In the genomic region with DNA sequence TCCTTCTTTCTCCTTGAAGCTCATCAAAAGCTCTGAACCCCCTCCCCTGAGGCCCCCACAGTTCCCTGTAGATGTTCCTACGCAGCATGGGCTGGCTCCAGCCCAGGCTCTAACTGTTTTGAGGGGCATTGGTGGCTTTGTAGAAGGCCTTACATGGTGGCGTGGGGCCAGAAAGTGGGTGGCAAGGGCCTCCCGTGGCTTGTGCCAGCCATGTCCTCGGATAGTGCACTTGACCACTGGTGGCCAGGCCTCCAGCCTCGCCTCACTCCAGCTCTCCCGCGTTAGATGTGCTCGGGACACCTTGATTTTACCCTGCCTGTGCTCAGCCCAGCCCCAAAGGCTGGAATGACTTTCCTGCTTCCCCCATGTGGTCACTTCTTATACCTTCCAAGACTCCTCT, we compare ENCODE assay signal across 27 cellular contexts.
"Had no signal": no experiment of that assay in that cellular context is flagged by ENCODE, and none has a peak within 500 bp of the region (broad histone marks: within the 10 kb centered on the region; RNA-seq: fewer than 3 reads in every experiment).

No MANE protein-coding gene starts in this region.

- H3K9me3 ChIP-seq: breast epithelium, left lung, thyroid gland had no signal

- H3K36me3 Mint-ChIP-seq: activated naive CD4-positive, alpha-beta T cell treated with anti-CD3 and anti-CD28 coated beads, Interleukin-2, amount 50 U/mL, for 72 hours; mesothelial cell of epicardium; naive thymus-derived CD4-positive, alpha-beta T cell; stimulated activated memory B cell treated with anti-CD40 and anti-IgM and Interleukin-4, amounts not matched to agents 10 μg/mL and 1 μg/mL and 100 μg/mL, for 72 hours had no signal

- H3K27ac ChIP-seq: breast epithelium, epithelial cell of prostate, left lung, parathyroid adenoma, thyroid gland had no signal

- H3K4me1 ChIP-seq: breast epithelium, left lung, parathyroid adenoma, thyroid gland had no signal

- H2AFZ ChIP-seq: parathyroid adenoma had no signal

- H3K27ac Mint-ChIP-seq: activated B cell treated with CpG ODN at 0.5 μM for 24 hours; activated naive CD4-positive, alpha-beta T cell treated with anti-CD3 and anti-CD28 coated beads, Interleukin-2, amount 50 U/mL, for 72 hours; activated T-cell treated with anti-CD3 and anti-CD28 coated beads, Interleukin-2, amount 50 U/mL, for 72 hours; mesothelial cell of epicardium; naive thymus-derived CD4-positive, alpha-beta T cell; stimulated activated memory B cell treated with anti-CD40 and anti-IgM and Interleukin-4, amounts not matched to agents 10 μg/mL and 1 μg/mL and 100 μg/mL, for 72 hours; T-helper 2 cell treated with Interferon-gamma antibody and Interleukin-4, amounts not matched to agents 5 μg/mL and 100 μg/mL, for 36 hours had no signal

- H3K36me3 ChIP-seq: breast epithelium, left lung, thyroid gland had no signal

- H3K27me3 Mint-ChIP-seq: activated B cell treated with CpG ODN at 0.5 μM for 24 hours; stimulated activated naive CD8-positive, alpha-beta T cell treated with anti-CD3 and anti-CD28 coated beads, Interleukin-15, amount 100 ng/mL, for 72 hours had no signal

- H3K4me3 Mint-ChIP-seq: activated B cell treated with CpG ODN at 0.5 μM for 24 hours; activated T-cell treated with anti-CD3 and anti-CD28 coated beads, Interleukin-2, amount 50 U/mL, for 72 hours; central memory CD8-positive, alpha-beta T cell; mesothelial cell of epicardium; naive thymus-derived CD4-positive, alpha-beta T cell; stimulated activated memory B cell treated with anti-CD40 and anti-IgM and Interleukin-4, amounts not matched to agents 10 μg/mL and 1 μg/mL and 100 μg/mL, for 72 hours; stimulated activated naive CD8-positive, alpha-beta T cell treated with anti-CD3 and anti-CD28 coated beads, Interleukin-15, amount 100 ng/mL, for 72 hours; T-helper 2 cell treated with Interferon-gamma antibody and Interleukin-4, amounts not matched to agents 5 μg/mL and 100 μg/mL, for 36 hours had no signal

- H3K9me3 Mint-ChIP-seq: activated B cell treated with CpG ODN at 0.5 μM for 24 hours; activated naive CD4-positive, alpha-beta T cell treated with anti-CD3 and anti-CD28 coated beads, Interleukin-2, amount 50 U/mL, for 72 hours; activated T-cell treated with anti-CD3 and anti-CD28 coated beads, Interleukin-2, amount 50 U/mL, for 72 hours; central memory CD8-positive, alpha-beta T cell; mesothelial cell of epicardium; stimulated activated memory B cell treated with anti-CD40 and anti-IgM and Interleukin-4, amounts not matched to agents 10 μg/mL and 1 μg/mL and 100 μg/mL, for 72 hours; stimulated activated naive CD8-positive, alpha-beta T cell treated with anti-CD3 and anti-CD28 coated beads, Interleukin-15, amount 100 ng/mL, for 72 hours; T-helper 2 cell treated with Interferon-gamma antibody and Interleukin-4, amounts not matched to agents 5 μg/mL and 100 μg/mL, for 36 hours had no signal

- H3K4me1 Mint-ChIP-seq: activated B cell treated with CpG ODN at 0.5 μM for 24 hours; central memory CD8-positive, alpha-beta T cell; naive thymus-derived CD4-positive, alpha-beta T cell; stimulated activated memory B cell treated with anti-CD40 and anti-IgM and Interleukin-4, amounts not matched to agents 10 μg/mL and 1 μg/mL and 100 μg/mL, for 72 hours; stimulated activated naive CD8-positive, alpha-beta T cell treated with anti-CD3 and anti-CD28 coated beads, Interleukin-15, amount 100 ng/mL, for 72 hours had no signal

- DNase-seq: activated B cell treated with CpG ODN at 0.5 μM for 24 hours; activated CD4-positive, alpha-beta T cell treated with anti-CD3 and anti-CD28 coated beads, Interleukin-2, amount 50 U/mL, for 4 hours; activated naive CD4-positive, alpha-beta T cell; activated T-cell treated with anti-CD3 and anti-CD28 coated beads for 4 hours; activated T-cell treated with anti-CD3 and anti-CD28 coated beads, Interleukin-2, amount 50 U/mL, for 72 hours; dermis blood vessel endothelial cell; effector CD4-positive, alpha-beta T cell; kidney glomerular epithelial cell; nucleus accumbens; stimulated activated CD4-positive, alpha-beta T cell treated with anti-CD3 and anti-CD28 coated beads, Interleukin-12 subunit alpha, Interleukin-12 subunit beta, amount 100 ng/mL, for 4 hours; stimulated activated CD4-positive, alpha-beta T cell treated with anti-CD3 and anti-CD28 coated beads, Interleukin-4, amount 100 ng/mL, for 4 hours; stimulated activated CD8-positive, alpha-beta memory T cell treated with anti-CD3 and anti-CD28 coated beads, Interleukin-4, amount 100 ng/mL, for 48 hours; stimulated activated naive CD8-positive, alpha-beta T cell treated with anti-CD3 and anti-CD28 coated beads, Interleukin-15, amount 100 ng/mL, for 72 hours; substantia nigra; T-helper 1 cell; thyroid gland had no signal

- H3K79me2 ChIP-seq: parathyroid adenoma had no signal

- ATAC-seq: activated naive CD4-positive, alpha-beta T cell treated with anti-CD3 and anti-CD28 coated beads, Interleukin-2, amount 50 U/mL, for 72 hours; activated T-cell treated with anti-CD3 and anti-CD28 coated beads, Interleukin-2, amount 50 U/mL, for 72 hours; left lung; naive thymus-derived CD4-positive, alpha-beta T cell; right cardiac atrium; stimulated activated memory B cell treated with anti-CD40 and anti-IgM and Interleukin-4, amounts not matched to agents 10 μg/mL and 1 μg/mL and 100 μg/mL, for 72 hours; stimulated activated naive CD8-positive, alpha-beta T cell treated with anti-CD3 and anti-CD28 coated beads, Interleukin-15, amount 100 ng/mL, for 72 hours had no signal

- H3K9ac ChIP-seq: parathyroid adenoma had no signal

- H3K27me3 ChIP-seq: breast epithelium, left lung, thyroid gland had no signal

- H3K4me3 ChIP-seq: breast epithelium, left lung, thyroid gland had no signal
